Comparison of ENCODE assay signal across 8 cellular contexts in the genomic region with DNA sequence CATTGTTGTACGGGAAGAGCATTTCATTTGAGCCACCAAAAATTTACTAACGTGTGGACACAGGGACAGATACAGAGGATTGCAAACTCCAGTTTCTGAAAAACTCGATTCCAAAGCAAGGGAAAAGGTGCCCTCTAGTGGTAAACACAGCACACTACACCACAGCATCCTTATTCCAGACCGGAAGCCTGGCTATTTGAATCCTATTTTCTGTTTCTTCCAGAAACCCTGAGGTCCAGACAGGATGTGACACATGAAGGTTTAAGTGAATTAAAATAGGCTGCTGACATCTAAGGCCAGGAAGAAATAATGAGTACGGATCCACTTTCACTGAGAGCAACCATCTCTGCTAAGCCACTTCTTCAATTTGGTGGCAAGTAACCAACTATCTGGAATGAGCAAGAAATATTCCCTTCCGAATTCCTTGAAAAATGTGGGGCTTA. TPM values are rescaled to one million over a fixed set of nuclear protein-coding genes. Genes with fewer than 3 reads are reported as not detected.
A peak's percentile ranks its signal among the peaks of the same experiment; 100 is the strongest.
DNase-seq lines count a peak whose midpoint lies in the region; ATAC-seq and TF ChIP-seq lines count a peak whose summit lies in the region.

No MANE protein-coding gene starts in this region.

- dilution Hi-C loops in IMR-90 (cut with HindIII; ENCODE audit: low sequenced_read_pairs, unreplicated experiment), result no loop called here

- H2BK20ac ChIP-seq in IMR-90 (ENCODE audit: low read depth, low read length), result peak overlapping the region; percentile 30; the same call in 1 of the 2 replicates

- H3K23ac ChIP-seq in IMR-90 (ENCODE audit: low read depth, low read length), result no peak overlapping the region

- ATAC-seq in IMR-90 (ENCODE audit: low read depth) (peak; percentile 85), heart right ventricle (peak; percentile 52 to 94 (median 80)), GM18867 (IDR thresholded peaks at IDR 0.05; ENCODE audit: unreplicated experiment) (no peak)

- DNase-seq in NCI-H446 (lab: John Stamatoyannopoulos, UW), result peak; percentile 39 to 82
- DNase-seq in NCI-H446 treated with DMSO at 0.1 percent for 48 hours (lab: John Stamatoyannopoulos, UW), result no peak
- DNase-seq in IMR-90, result peak; percentile 87
- peak in 2 of 3 donors; percentile 51 to 74 for DNase-seq in Peyer's patch
- DNase-seq in adrenal gland, result peak; percentile 48 to 87 (median 70)
- peak in 1 of 2 donors; percentile 75 for DNase-seq in heart right ventricle
- DNase-seq in pulmonary artery endothelial cell (ENCODE audit: low read depth, low spot score), result peak; percentile 74

- H2BK15ac ChIP-seq in IMR-90 (ENCODE audit: low read depth, low read length), result peak overlapping the region; percentile 30; the same call in 1 of the 3 replicates

- intact Hi-C loops in IMR-90 (cut with micrococcal nuclease) (loop anchor here (1.0 kb wide), 1 partner anchor 515 kb away; no protein-coding TSS in a partner anchor), adrenal gland (cut with DNase I) (no loop called here), heart right ventricle (cut with DNase I) (loop anchor here in 5 of 10 donors (1.0 to 10.0 kb wide), 4 partner anchors 74 to 522 kb away; no protein-coding TSS in a partner anchor)

- no peak overlapping the region for H3K27ac ChIP-seq in IMR-90 (ENCODE audit: insufficient read depth, low read length)
- H3K27ac ChIP-seq in Peyer's patch, result no peak overlapping the region
- H3K27ac ChIP-seq in adrenal gland, result no peak overlapping the region
- H3K27ac ChIP-seq in heart right ventricle, result peak overlapping the region in 2 of 10 donors; percentile 17 to 64

- H3K14ac ChIP-seq in IMR-90 (replicated peaks; ENCODE audit: low read depth, low read length), result no peak overlapping the region

- no peak overlapping the region for H4K5ac ChIP-seq in IMR-90 (ENCODE audit: low read depth, low read length)

- CTCF ChIA-PET in IMR-90 (lab: Yijun Ruan, JAX), result interaction anchor here (0.6 to 1.1 kb wide), 5 partner anchors 24 to 515 kb away, joined by 3 to 9 read pairs (median 3); no protein-coding TSS in a partner anchor

- TF ChIP-seq CTCF in IMR-90 (conservative IDR thresholded peaks at IDR 0.05; ENCODE audit: low read depth, low read length) (peak; percentile 98), Peyer's patch (IDR thresholded peaks at IDR 0.05) (peak; percentile 92 to 99 (median 96)), adrenal gland (IDR thresholded peaks at IDR 0.05) (peak; percentile 94 to 99 (median 97)), heart right ventricle (IDR thresholded peaks at IDR 0.05) (peak; percentile 86 to 99 (median 97))

- peak; percentile 95 for TF ChIP-seq RAD21 in IMR-90 (IDR thresholded peaks at IDR 0.05; ENCODE audit: low read length)

- H4K20me1 ChIP-seq in IMR-90 (ENCODE audit: insufficient read depth, low read length), result no peaks in the 10 kb centered on the region

- peaks cover 3% of the 10 kb centered on the region; the same call in 1 of the 2 replicates for H3K27me3 ChIP-seq in IMR-90 (ENCODE audit: control insufficient read depth, insufficient read depth, low read length)
- no peaks in the 10 kb centered on the region for H3K27me3 ChIP-seq in Peyer's patch
- H3K27me3 ChIP-seq in adrenal gland, result no peaks in the 10 kb centered on the region
- H3K27me3 ChIP-seq in heart right ventricle, result peaks cover 0 to 7% (median 0%) of the 10 kb centered on the region in 7 donors

- POLR2A ChIA-PET in IMR-90 (lab: Charles Lee; ENCODE audit: unreplicated experiment), result no interaction called here

- H4K91ac ChIP-seq in IMR-90 (ENCODE audit: insufficient read depth, low read depth, low read length), result no peak overlapping the region

- H3K4me1 ChIP-seq in IMR-90 (ENCODE audit: control insufficient read depth, insufficient read depth, low read length) (0 out of 2 replicates have a peak, but pooled peaks cover 4% of the 10 kb centered on the region), Peyer's patch (peaks cover 0 to 7% (median 0%) of the 10 kb centered on the region in 4 donors), adrenal gland (replicated peaks in 1 of 2) (no peaks in the 10 kb centered on the region), heart right ventricle (peaks cover 0 to 16% (median 8%) of the 10 kb centered on the region in 9 donors)

- WGBS in IMR-90 (ENCODE audit: extremely low coverage in 2 of 2, insufficient read length in 1 of 2), 2 experiments, result no CpG with 5 or more reads among the region's 6 CpGs
- 4 to 7% (median 5%) methylated on average over 6 of the region's 6 CpGs for whole genome bisulfite sequencing in adrenal gland, 4 donors
- WGBS in heart right ventricle, 2 donors, result 6% methylated on average over 6 of the region's 6 CpGs

- H3K36me3 ChIP-seq in IMR-90 (ENCODE audit: control insufficient read depth, insufficient read depth, low read length) (no peaks in the 10 kb centered on the region), Peyer's patch (no peaks in the 10 kb centered on the region), adrenal gland (replicated peaks in 1 of 2) (no peaks in the 10 kb centered on the region), heart right ventricle (no peaks in the 10 kb centered on the region)

- H2BK5ac ChIP-seq in IMR-90 (ENCODE audit: low read depth, low read length, poor library complexity, severe bottlenecking), result no peak overlapping the region

- H3K9me1 ChIP-seq in IMR-90 (ENCODE audit: insufficient read depth, low read length), result peaks cover 8% of the 10 kb centered on the region; the same call in 1 of the 2 replicates

- no peak overlapping the region; the same call in 1 of the 2 replicates for H3K56ac ChIP-seq in IMR-90 (ENCODE audit: extremely low read depth, insufficient read depth, low read length)

- TF ChIP-seq POLR2A in IMR-90 (IDR thresholded peaks at IDR 0.05; ENCODE audit: low read depth, low read length) (no peak), Peyer's patch (IDR thresholded peaks at IDR 0.05) (no peak), adrenal gland (IDR thresholded peaks at IDR 0.05) (no peak)

- H3K4me2 ChIP-seq in IMR-90 (ENCODE audit: low read depth, low read length), result no peak overlapping the region

- H2AK5ac ChIP-seq in IMR-90 (ENCODE audit: low read depth, low read length), result no peak overlapping the region

- H2BK120ac ChIP-seq in IMR-90 (ENCODE audit: low read depth, low read length), result peak overlapping the region; percentile 45; the same call in 1 of the 2 replicates

- H3K79me1 ChIP-seq in IMR-90 (ENCODE audit: low read depth in 1 of 2, low read length in 2 of 2), result no peaks in the 10 kb centered on the region

- H3K9ac ChIP-seq in IMR-90 (ENCODE audit: low read depth, low read length), result no peak overlapping the region

- BruUV-seq in IMR-90 (replicated peaks; lab: Mats Ljungman, UMichigan), result no TSS peak

- H3K9me3 ChIP-seq in IMR-90 (ENCODE audit: control insufficient read depth, insufficient read depth, low read length) (no peaks in the 10 kb centered on the region), Peyer's patch (no peaks in the 10 kb centered on the region), adrenal gland (replicated peaks in 1 of 3) (no peaks in the 10 kb centered on the region), heart right ventricle (no peaks in the 10 kb centered on the region)

- no peak overlapping the region for H3K4me3 ChIP-seq in IMR-90 (ENCODE audit: insufficient read depth, low read depth, low read length)
- no peak overlapping the region for H3K4me3 ChIP-seq in Peyer's patch
- no peak overlapping the region for H3K4me3 ChIP-seq in adrenal gland
- H3K4me3 ChIP-seq in heart right ventricle, result no peak overlapping the region

- H2AFZ ChIP-seq in IMR-90 (replicated peaks; ENCODE audit: low read length, poor library complexity), result peak overlapping the region; percentile 5

- H3K18ac ChIP-seq in IMR-90 (ENCODE audit: low read depth, low read length), result no peak overlapping the region

- in situ Hi-C loops in IMR-90 (cut with MboI; ENCODE audit: low sequenced_read_pairs), result loop anchor here (5.0 kb wide), 1 partner anchor 514 kb away; no protein-coding TSS in a partner anchor

- peak overlapping the region; percentile 29; the same call in 1 of the 2 replicates for H3K4ac ChIP-seq in IMR-90 (ENCODE audit: low read depth, low read length)

- H4K8ac ChIP-seq in IMR-90 (ENCODE audit: low read depth in 2 of 2, low read length in 2 of 2), result peak overlapping the region in 1 of 2 experiments; percentile 79; a peak in 2 of 4 replicates

- H2AK9ac ChIP-seq in IMR-90 (replicated peaks; ENCODE audit: low read depth, low read length, poor library complexity), result no peak overlapping the region

TF ChIP-seq in IMR-90, 13 proteins besides CTCF, POLR2A, EP300 and RAD21:
- TF ChIP-seq MXI1 (IDR thresholded peaks at IDR 0.05; ENCODE audit: borderline replicate concordance, low read depth, low read length), result no peak
- TF ChIP-seq MAZ (IDR thresholded peaks at IDR 0.05; ENCODE audit: borderline replicate concordance, low read depth, low read length), result no peak
- TF ChIP-seq, protein P1, sequence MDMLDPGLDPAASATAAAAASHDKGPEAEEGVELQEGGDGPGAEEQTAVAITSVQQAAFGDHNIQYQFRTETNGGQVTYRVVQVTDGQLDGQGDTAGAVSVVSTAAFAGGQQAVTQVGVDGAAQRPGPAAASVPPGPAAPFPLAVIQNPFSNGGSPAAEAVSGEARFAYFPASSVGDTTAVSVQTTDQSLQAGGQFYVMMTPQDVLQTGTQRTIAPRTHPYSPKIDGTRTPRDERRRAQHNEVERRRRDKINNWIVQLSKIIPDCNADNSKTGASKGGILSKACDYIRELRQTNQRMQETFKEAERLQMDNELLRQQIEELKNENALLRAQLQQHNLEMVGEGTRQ (IDR thresholded peaks at IDR 0.05; ENCODE audit: low read depth, low read length), result no peak
- TF ChIP-seq BHLHE40 (IDR thresholded peaks at IDR 0.05; ENCODE audit: low read depth, low read length), result no peak
- no peak for TF ChIP-seq MAFK (IDR thresholded peaks at IDR 0.05; ENCODE audit: low read depth, low read length)
- peak; percentile 84 for TF ChIP-seq SMC3 (IDR thresholded peaks at IDR 0.05; ENCODE audit: low read depth, low read length)
- no peak for TF ChIP-seq RCOR1 (IDR thresholded peaks at IDR 0.05; ENCODE audit: insufficient replicate concordance, low read length)

RNA-seq across cellular contexts. Expression of a gene that starts 31.8 kb away (rescaled TPM):
- 6.3 and 6.7 TPM in 2 replicates for total RNA-seq in IMR-90 (2012; rRNA removed)
- 7.0 and 8.6 TPM in 2 replicates for polyA plus RNA-seq in IMR-90 (2012; rRNA removed)
- 7.0 and 10.0 TPM in 2 replicates for polyA plus RNA-seq in IMR-90 (2012; cell fraction: cytosol; rRNA removed)
- polyA plus RNA-seq in IMR-90 (2012; cell fraction: nucleus; rRNA removed; ENCODE audit: low replicate concordance), result 3.7 and 5.9 TPM in 2 replicates
- 1 to 10 TPM in 3 of 4 donors, not detected in 1; 3.6 to 8.1 (median 6.3) TPM for total RNA-seq in Peyer's patch
- total RNA-seq in adrenal gland, result 10 to 100 TPM; 18.5 to 47.6 (median 26.3) TPM
- polyA plus RNA-seq in adrenal gland, result 10 to 100 TPM; 17.0 to 49.1 (median 31.8) TPM
- 100 to 1,000 TPM in 4 of 10 donors, 10 to 100 TPM in 6; 74.1 to 139 (median 96.8) TPM for total RNA-seq in heart right ventricle
- 100 to 1,000 TPM; 161 to 334 TPM for polyA plus RNA-seq in heart right ventricle
- 32.3 and 36.5 TPM in 2 replicates for total RNA-seq in pulmonary artery endothelial cell
